In the genomic region with DNA sequence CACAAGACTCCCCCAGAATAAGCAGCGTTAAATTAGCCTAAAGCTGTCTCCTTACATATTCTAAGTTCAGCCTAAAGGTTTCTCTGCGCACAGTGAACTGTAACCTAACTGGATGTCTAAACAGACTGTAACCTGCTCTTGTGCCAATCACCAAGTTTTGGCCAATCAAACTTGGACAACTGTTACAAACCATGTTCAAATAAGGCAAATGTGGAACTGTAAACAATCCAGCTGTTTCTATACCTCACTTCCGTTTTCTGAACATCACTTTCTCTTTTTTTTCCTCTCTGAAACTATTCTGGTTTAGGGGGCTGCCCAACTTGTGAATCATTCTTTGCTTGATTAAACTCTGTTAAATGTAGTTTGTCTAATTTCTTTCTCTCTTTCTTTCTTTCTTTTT, we compare ENCODE assay signal across 16 cellular contexts.
DNase-seq lines count a peak whose midpoint lies in the region; ATAC-seq, FAIRE-seq and TF ChIP-seq lines count a peak whose summit lies in the region.
"Had no signal": no experiment of that assay in that cellular context is flagged by ENCODE, and none has a peak within 500 bp of the region (broad histone marks: within the 10 kb centered on the region; RNA-seq: fewer than 3 reads in every experiment).

No MANE protein-coding gene starts in this region.

- WGBS in GM12878 (ENCODE audit: insufficient coverage, insufficient replicate concordance, low lambda C conversion rate, missing lambda C conversion rate) = 2% methylated on average over 3 of the region's 3 CpGs

- no peak overlapping the region for H2AFZ ChIP-seq in GM12878 (ENCODE audit: control insufficient read depth, low read depth, low read length)
- H2AFZ ChIP-seq: GM23248 had no signal

- CTCF ChIA-PET in GM12878 (lab: Yijun Ruan, JAX) = no interaction called here

- no peak overlapping the region for H3K4me3 ChIP-seq in GM12878
- H3K4me3 ChIP-seq: cardiac muscle cell, GM23248 had no signal

- no peak for TF ChIP-seq CTCF in GM12878 (IDR thresholded peaks at IDR 0.05 in 2 of 3, conservative IDR thresholded peaks at IDR 0.05 in 1 of 3; ENCODE audit: control insufficient read depth in 2 of 3, extremely low read depth in 1 of 3, insufficient read depth in 1 of 3, low read depth in 3 of 3, low read length in 3 of 3)

- no TSS peak for BruUV-seq in GM12878 (replicated peaks; lab: Mats Ljungman, UMichigan)

- no peaks in the 10 kb centered on the region for H3K79me2 ChIP-seq in GM12878 (ENCODE audit: control insufficient read depth, insufficient read depth, low read length)

- no peaks in the 10 kb centered on the region for H3K4me1 ChIP-seq in GM12878 (ENCODE audit: control insufficient read depth, insufficient read depth, low read length)

- POLR2A ChIA-PET in GM12878 (lab: Charles Lee) = no interaction called here

- no peak for TF ChIP-seq POLR2A in GM12878 (IDR thresholded peaks at IDR 0.05; ENCODE audit: low read depth, low read length)

- no peak for TF ChIP-seq RAD21 in GM12878 (IDR thresholded peaks at IDR 0.05; ENCODE audit: insufficient read depth, low read depth, low read length)

- H3K9ac ChIP-seq in GM12878 (ENCODE audit: control insufficient read depth, insufficient read depth, low read length) = no peak overlapping the region
- H3K9ac ChIP-seq: GM23248 had no signal

- no peak overlapping the region for H3K4me2 ChIP-seq in GM12878 (ENCODE audit: control insufficient read depth, insufficient read depth)

- TF ChIP-seq EP300 in GM12878 (IDR thresholded peaks at IDR 0.05; ENCODE audit: borderline replicate concordance in 1 of 2, control insufficient read depth in 1 of 2, low read depth in 2 of 2, low read length in 2 of 2) = no peak

- SMC1A ChIA-PET in GM12878 (lab: Charles Lee; ENCODE audit: uncharacterized antibody, unreplicated experiment) = no interaction called here

- H3K9me3 ChIP-seq in GM12878 (replicated peaks; ENCODE audit: control insufficient read depth, insufficient read depth, low read length) = no peaks in the 10 kb centered on the region; the same call in 2 of the 3 replicates

- in situ Hi-C loops in GM12878 (cut with MboI) = no loop called here

- RAD21 ChIA-PET in GM12878 (lab: Charles Lee; ENCODE audit: unreplicated experiment) = no interaction called here

- H3K27ac ChIP-seq in GM12878 (ENCODE audit: control insufficient read depth, insufficient read depth) = no peak overlapping the region
- H3K27ac ChIP-seq: cardiac muscle cell, GM23248, HL-60 had no signal

- intact Hi-C loops in GM12878 (cut with micrococcal nuclease; ENCODE audit: unreplicated experiment) = no loop called here

- H3K27me3 ChIP-seq in GM12878 (replicated peaks in 1 of 2; ENCODE audit: control insufficient read depth in 2 of 2, insufficient read depth in 2 of 2, low read length in 1 of 2) = no peaks in the 10 kb centered on the region
- H3K27me3 ChIP-seq: cardiac muscle cell had no signal

- DNase-seq in GM12878 (ENCODE audit: low read depth, low spot score) = peak; percentile 25
- DNase-seq in NCI-H1930 (lab: John Stamatoyannopoulos, UW) = no peak
- no peak for DNase-seq in urothelium cell line (ENCODE audit: low spot score)
- DNase-seq in activated CD4-positive, alpha-beta T cell treated with anti-CD3 and anti-CD28 coated beads, Interleukin-2, amount 50 U/mL, for 1 hour = no peak
- DNase-seq: activated CD4-positive, alpha-beta memory T cell treated with anti-CD3 and anti-CD28 coated beads, Interleukin-2, amount 10 ng/mL, durations not matched to agents 7 days and 5 days; activated naive CD4-positive, alpha-beta T cell treated with Interleukin-2 at 50 U/mL for 16 hours; DMS53; GM23248; kidney had no signal

- no peaks in the 10 kb centered on the region for H3K36me3 ChIP-seq in GM12878 (ENCODE audit: control insufficient read depth in 2 of 2, insufficient read depth in 2 of 2, low read length in 1 of 2)
- H3K36me3 ChIP-seq: cardiac muscle cell had no signal

- H4K20me1 ChIP-seq in GM12878 (ENCODE audit: control insufficient read depth, insufficient read depth) = no peaks in the 10 kb centered on the region

- ATAC-seq in GM18511 (IDR thresholded peaks at IDR 0.05; ENCODE audit: unreplicated experiment) (peak; percentile 75), GM21786 (IDR thresholded peaks at IDR 0.05; ENCODE audit: unreplicated experiment) (peak; percentile 63), HG03432 (IDR thresholded peaks at IDR 0.05; ENCODE audit: unreplicated experiment) (peak; percentile 77), GM12878 (peak; percentile 75), HG03196 (IDR thresholded peaks at IDR 0.05; ENCODE audit: unreplicated experiment) (no peak)

- FAIRE-seq in GM12878 (lab: Jason Lieb, UNC) (no peak), urothelium cell line (lab: Jason Lieb, UNC) (no peak)
- FAIRE-seq: endometrium, kidney had no signal

TF ChIP-seq in GM12878, 131 proteins besides CTCF, POLR2A, EP300 and RAD21:
- TF ChIP-seq BCL3 (IDR thresholded peaks at IDR 0.05; ENCODE audit: borderline replicate concordance, insufficient read depth, low read depth, low read length, poor library complexity, severe bottlenecking) (no peak), GABPA (IDR thresholded peaks at IDR 0.05; ENCODE audit: low read depth) (0 out of 2 replicates have a peak, but pooled peaks have one; percentile 43), PKNOX1 (IDR thresholded peaks at IDR 0.05) (peak; percentile 94), PBX3 (IDR thresholded peaks at IDR 0.05; ENCODE audit: insufficient replicate concordance, low read depth, low read length) (peak; percentile 69), SRF (IDR thresholded peaks at IDR 0.05; ENCODE audit: low read depth in 2 of 2, low read length in 2 of 2) (peak in 1 of 2 experiments; percentile 76; a peak in 1 of 4 replicates), SPI1 (IDR thresholded peaks at IDR 0.05; ENCODE audit: borderline replicate concordance, insufficient read depth, low read depth, low read length) (peak; percentile 60; the same call in 1 of the 2 replicates), POLR2AphosphoS2 (IDR thresholded peaks at IDR 0.05; ENCODE audit: low read depth, low read length) (no peak)
